ENCODE assay signal across 17 cellular contexts in the genomic region with DNA sequence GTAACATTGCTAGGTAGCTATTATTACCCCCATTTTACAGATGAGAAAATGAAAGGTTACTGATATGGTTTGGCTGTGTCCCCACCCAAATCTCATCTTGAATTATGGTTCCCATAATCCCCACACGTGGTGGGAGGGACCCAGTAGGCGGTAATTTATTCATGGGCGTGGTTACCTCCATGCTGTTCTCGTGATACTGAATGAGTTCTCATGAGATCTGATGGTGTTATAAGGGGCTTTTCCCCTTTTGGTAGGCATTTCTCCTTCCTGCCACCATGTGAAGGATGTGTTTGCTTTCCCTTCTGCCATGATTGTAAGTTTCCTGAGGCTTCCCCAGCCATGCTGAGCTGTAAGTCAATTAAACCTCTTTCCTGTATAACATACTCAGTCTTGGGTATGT.
DNase-seq lines count a peak whose midpoint lies in the region; ATAC-seq, FAIRE-seq and TF ChIP-seq lines count a peak whose summit lies in the region.
"Had no signal": no experiment of that assay in that cellular context is flagged by ENCODE, and none has a peak within 500 bp of the region (broad histone marks: within the 10 kb centered on the region; RNA-seq: fewer than 3 reads in every experiment).

No MANE protein-coding gene starts in this region.

- peaks cover 26 to 31% of the 10 kb centered on the region in 2 donors for H3K4me1 ChIP-seq in kidney (ENCODE audit: control insufficient read depth in 1 of 2, insufficient read depth in 1 of 2, low read depth in 1 of 2, low read length in 2 of 2)
- H3K4me1 ChIP-seq in pancreas = peaks cover 33 to 54% (median 47%) of the 10 kb centered on the region in 3 donors
- H3K4me1 ChIP-seq in left lung = peaks cover 5 to 11% of the 10 kb centered on the region in 2 donors

- H3K4me3 ChIP-seq in kidney (ENCODE audit: low read length in 2 of 2) (no peak overlapping the region), pancreas (no peak overlapping the region), left lung (no peak overlapping the region), dorsolateral prefrontal cortex (no peak overlapping the region)

- no peak overlapping the region for H3K4me3 Mint-ChIP-seq in activated naive CD8-positive, alpha-beta T cell treated with anti-CD3 and anti-CD28 coated beads, Interleukin-2, amount 50 U/mL, for 24 hours
- H3K4me3 Mint-ChIP-seq in activated naive CD8-positive, alpha-beta T cell treated with anti-CD3 and anti-CD28 coated beads for 36 hours = no peak overlapping the region
- H3K4me3 Mint-ChIP-seq: CD8-positive, alpha-beta T cell; HFFc6 had no signal

- H3K4me1 Mint-ChIP-seq in activated naive CD8-positive, alpha-beta T cell treated with anti-CD3 and anti-CD28 coated beads, Interleukin-2, amount 50 U/mL, for 24 hours = peaks cover 4% of the 10 kb centered on the region
- no peaks in the 10 kb centered on the region for H3K4me1 Mint-ChIP-seq in activated naive CD8-positive, alpha-beta T cell treated with anti-CD3 and anti-CD28 coated beads for 36 hours

- ATAC-seq in activated naive CD8-positive, alpha-beta T cell treated with anti-CD3 and anti-CD28 coated beads, Interleukin-2, amount 50 U/mL, for 24 hours = no peak
- no peak for ATAC-seq in pancreas
- ATAC-seq in HG03565 (IDR thresholded peaks at IDR 0.05; ENCODE audit: unreplicated experiment) = no peak
- ATAC-seq in HG02623 (IDR thresholded peaks at IDR 0.05; ENCODE audit: unreplicated experiment) = no peak
- no peak for ATAC-seq in left lung
- ATAC-seq: CD8-positive, alpha-beta T cell had no signal

- WGBS in pancreas, 2 donors = 82 to 89% methylated on average over 4 of the region's 4 CpGs

- peaks cover 21% of the 10 kb centered on the region for H3K27me3 Mint-ChIP-seq in activated naive CD8-positive, alpha-beta T cell treated with anti-CD3 and anti-CD28 coated beads, Interleukin-2, amount 50 U/mL, for 24 hours
- H3K27me3 Mint-ChIP-seq in activated naive CD8-positive, alpha-beta T cell treated with anti-CD3 and anti-CD28 coated beads for 36 hours = peaks cover 31% of the 10 kb centered on the region

- H3K27ac Mint-ChIP-seq in activated naive CD8-positive, alpha-beta T cell treated with anti-CD3 and anti-CD28 coated beads, Interleukin-2, amount 50 U/mL, for 24 hours = peak overlapping the region; percentile 16
- H3K27ac Mint-ChIP-seq in activated naive CD8-positive, alpha-beta T cell treated with anti-CD3 and anti-CD28 coated beads for 36 hours = no peak overlapping the region
- H3K27ac Mint-ChIP-seq: CD14-positive monocyte; CD8-positive, alpha-beta T cell; HFFc6 had no signal

- peaks cover 1% of the 10 kb centered on the region for H3K36me3 Mint-ChIP-seq in activated naive CD8-positive, alpha-beta T cell treated with anti-CD3 and anti-CD28 coated beads, Interleukin-2, amount 50 U/mL, for 24 hours (ENCODE audit: low read depth)
- no peaks in the 10 kb centered on the region for H3K36me3 Mint-ChIP-seq in activated naive CD8-positive, alpha-beta T cell treated with anti-CD3 and anti-CD28 coated beads for 36 hours
- H3K36me3 Mint-ChIP-seq: CD14-positive monocyte; CD8-positive, alpha-beta T cell had no signal

- H3K9me3 ChIP-seq in kidney (ENCODE audit: control insufficient read depth in 1 of 2, low read length in 2 of 2) (no peaks in the 10 kb centered on the region), pancreas (no peaks in the 10 kb centered on the region), left lung (no peaks in the 10 kb centered on the region)

- TF ChIP-seq CTCF in kidney (IDR thresholded peaks at IDR 0.05; ENCODE audit: borderline replicate concordance, extremely low read depth, insufficient read depth) (no peak), pancreas (IDR thresholded peaks at IDR 0.05) (no peak), left lung (IDR thresholded peaks at IDR 0.05) (no peak), dorsolateral prefrontal cortex (IDR thresholded peaks at IDR 0.05 in 54 of 56, conservative IDR thresholded peaks at IDR 0.05 in 2 of 56; ENCODE audit: low read depth in 1 of 56, partially characterized antibody in 56 of 56) (no peak)

- H3K9ac ChIP-seq in kidney (ENCODE audit: low read length in 2 of 2) = no peak overlapping the region

- no peak for FAIRE-seq in kidney (lab: Jason Lieb, UNC)
- FAIRE-seq in pancreas (lab: Jason Lieb, UNC) = no peak

- peak overlapping the region; percentile 19 to 75 for H3K27ac ChIP-seq in kidney (ENCODE audit: low read depth in 2 of 2, low read length in 2 of 2)
- H3K27ac ChIP-seq in pancreas = peak overlapping the region; percentile 22 to 89 (median 68)
- no peak overlapping the region for H3K27ac ChIP-seq in left lung
- H3K27ac ChIP-seq in dorsolateral prefrontal cortex = no peak overlapping the region
- H3K27ac ChIP-seq: 22Rv1, HL-60 had no signal

- intact Hi-C loops in kidney (cut with DNase I) = no loop called here
- intact Hi-C loops in pancreas (cut with DNase I) = no loop called here
- intact Hi-C loops in left lung (cut with DNase I) = no loop called here
- intact Hi-C loops in dorsolateral prefrontal cortex (cut with DNase I) = no loop called here

- H3K27me3 ChIP-seq in pancreas (no peaks in the 10 kb centered on the region), left lung (no peaks in the 10 kb centered on the region), dorsolateral prefrontal cortex (peaks cover 0 to 5% (median 0%) of the 10 kb centered on the region in 45 donors)

- H3K36me3 ChIP-seq in kidney (ENCODE audit: control insufficient read depth in 1 of 2, insufficient read depth in 2 of 2, low read length in 2 of 2) (no peaks in the 10 kb centered on the region), pancreas (no peaks in the 10 kb centered on the region), left lung (no peaks in the 10 kb centered on the region)

- H3K9me3 Mint-ChIP-seq in activated naive CD8-positive, alpha-beta T cell treated with anti-CD3 and anti-CD28 coated beads, Interleukin-2, amount 50 U/mL, for 24 hours = no peaks in the 10 kb centered on the region
- no peaks in the 10 kb centered on the region for H3K9me3 Mint-ChIP-seq in activated naive CD8-positive, alpha-beta T cell treated with anti-CD3 and anti-CD28 coated beads for 36 hours
- H3K9me3 Mint-ChIP-seq: CD8-positive, alpha-beta T cell; HFFc6 had no signal

- DNase-seq in activated naive CD8-positive, alpha-beta T cell treated with anti-CD3 and anti-CD28 coated beads, Interleukin-2, amount 50 U/mL, for 24 hours = no peak
- DNase-seq in activated naive CD8-positive, alpha-beta T cell treated with anti-CD3 and anti-CD28 coated beads for 36 hours = no peak
- DNase-seq in kidney (no peak), pancreas (no peak), left lung (no peak), dorsolateral prefrontal cortex (no peak)
- DNase-seq: CD8-positive, alpha-beta T cell; COR-L47; DMS53; GF-D8; HCEC 1CT; HFFc6 had no signal

Comparison
In these comparisons a context has a peak if more than half of its experiments do, and no peak if none do; other contexts are left out.
1. H3K27ac ChIP-seq: peak in kidney (2 of 2) and pancreas (4 of 4); none in left lung (0 of 2) and dorsolateral prefrontal cortex (0 of 59).